Comparison of ENCODE assay signal across 17 cellular contexts in genomic region chr6:36955136-36955535, GRCh38. TPM values are rescaled to one million over a fixed set of nuclear protein-coding genes. Genes with fewer than 3 reads are reported as not detected.
DNase-seq lines count a peak whose midpoint lies in the region; ATAC-seq, FAIRE-seq and TF ChIP-seq lines count a peak whose summit lies in the region.
"Had no signal": no experiment of that assay in that cellular context is flagged by ENCODE, and none has a peak within 500 bp of the region (broad histone marks: within the 10 kb centered on the region; RNA-seq: fewer than 3 reads in every experiment).

No MANE protein-coding gene starts in this region.

- peaks cover 44% of the 10 kb centered on the region for H3K4me1 Mint-ChIP-seq in activated T-cell treated with anti-CD3 and anti-CD28 coated beads, Interleukin-2, amount 50 U/mL, for 72 hours (ENCODE audit: low read depth)

- 0 out of 2 replicates have a peak, but pooled peaks cover 3% of the 10 kb centered on the region for H3K4me1 ChIP-seq in GM12878 (ENCODE audit: control insufficient read depth, insufficient read depth, low read length)
- peaks cover 0 to 2% (median 0%) of the 10 kb centered on the region in 3 donors for H3K4me1 ChIP-seq in skeletal muscle tissue (ENCODE audit: control insufficient read depth in 3 of 3, insufficient read depth in 3 of 3, low read length in 3 of 3)
- peaks cover 7% of the 10 kb centered on the region for H3K4me1 ChIP-seq in mesendoderm (ENCODE audit: control insufficient read depth, low read depth, low read length)
- H3K4me1 ChIP-seq: gastroesophageal sphincter, pancreas, SJCRH30 had no signal

- H4K5ac ChIP-seq in mesendoderm (ENCODE audit: low read length), result no peak overlapping the region

- H4K20me1 ChIP-seq in GM12878 (ENCODE audit: control insufficient read depth, insufficient read depth), result no peaks in the 10 kb centered on the region

- TF ChIP-seq CTCF in GM12878 (IDR thresholded peaks at IDR 0.05 in 2 of 3, conservative IDR thresholded peaks at IDR 0.05 in 1 of 3; ENCODE audit: control insufficient read depth in 2 of 3, extremely low read depth in 1 of 3, insufficient read depth in 1 of 3, low read depth in 3 of 3, low read length in 3 of 3), result no peak

- no peak for TF ChIP-seq POLR2A in GM12878 (IDR thresholded peaks at IDR 0.05; ENCODE audit: low read depth, low read length)

- H3K4ac ChIP-seq in mesendoderm (ENCODE audit: low read depth, low read length), result no peak overlapping the region

- H3K9me3 Mint-ChIP-seq in activated T-cell treated with anti-CD3 and anti-CD28 coated beads, Interleukin-2, amount 50 U/mL, for 72 hours, result no peaks in the 10 kb centered on the region
- H3K9me3 Mint-ChIP-seq: activated T-helper 2 cell treated with anti-CD3 and anti-CD28 coated beads, Interferon-gamma antibody, Interleukin-2, Interleukin-4, amounts not matched to agents 10 μg/mL and 5 μg/mL and 100 μg/mL, durations not matched to agents 14 hours and 24 hours and 36 hours had no signal

- H3K27ac ChIP-seq in GM12878 (ENCODE audit: control insufficient read depth, insufficient read depth) (no peak overlapping the region), skeletal muscle tissue (ENCODE audit: low read depth, low read length) (no peak overlapping the region), mesendoderm (ENCODE audit: low read depth, low read length) (no peak overlapping the region)
- H3K27ac ChIP-seq: pancreas, SJCRH30 had no signal

- no peaks in the 10 kb centered on the region for H3K9me3 ChIP-seq in GM12878 (replicated peaks; ENCODE audit: control insufficient read depth, insufficient read depth, low read length)
- H3K9me3 ChIP-seq in skeletal muscle tissue (ENCODE audit: control insufficient read depth in 3 of 3, low read length in 3 of 3), result no peaks in the 10 kb centered on the region
- H3K9me3 ChIP-seq: gastroesophageal sphincter, pancreas, SJCRH30 had no signal

- H3K27me3 ChIP-seq in GM12878 (replicated peaks in 1 of 2; ENCODE audit: control insufficient read depth in 2 of 2, insufficient read depth in 2 of 2, low read length in 1 of 2) (no peaks in the 10 kb centered on the region), skeletal muscle tissue (ENCODE audit: control insufficient read depth in 3 of 3, insufficient read depth in 3 of 3, low read length in 3 of 3) (no peaks in the 10 kb centered on the region), mesendoderm (ENCODE audit: insufficient read depth, low read length, poor library complexity) (no peaks in the 10 kb centered on the region)
- H3K27me3 ChIP-seq: gastroesophageal sphincter, pancreas, SJCRH30 had no signal

- H3K79me2 ChIP-seq in GM12878 (ENCODE audit: control insufficient read depth, insufficient read depth, low read length), result no peaks in the 10 kb centered on the region
- H3K79me2 ChIP-seq in mesendoderm (ENCODE audit: control insufficient read depth, insufficient read depth, low read length), result no peaks in the 10 kb centered on the region

- TF ChIP-seq EP300 in GM12878 (IDR thresholded peaks at IDR 0.05; ENCODE audit: borderline replicate concordance in 1 of 2, control insufficient read depth in 1 of 2, low read depth in 2 of 2, low read length in 2 of 2), result no peak

- H3K36me3 ChIP-seq in GM12878 (ENCODE audit: control insufficient read depth in 2 of 2, insufficient read depth in 2 of 2, low read length in 1 of 2) (no peaks in the 10 kb centered on the region), skeletal muscle tissue (ENCODE audit: control insufficient read depth in 3 of 3, insufficient read depth in 3 of 3, low read length in 3 of 3) (no peaks in the 10 kb centered on the region), mesendoderm (ENCODE audit: control insufficient read depth, insufficient read depth, low read length) (no peaks in the 10 kb centered on the region)
- H3K36me3 ChIP-seq: gastroesophageal sphincter, pancreas, SJCRH30 had no signal

- no peaks in the 10 kb centered on the region for H3K36me3 Mint-ChIP-seq in activated T-cell treated with anti-CD3 and anti-CD28 coated beads, Interleukin-2, amount 50 U/mL, for 72 hours (ENCODE audit: insufficient read depth in 2 of 2)

- H2AK5ac ChIP-seq in mesendoderm (ENCODE audit: low read length), result no peak overlapping the region

- intact Hi-C loops in GM12878 (cut with micrococcal nuclease; ENCODE audit: unreplicated experiment), result no loop called here

- BruUV-seq in GM12878 (replicated peaks; lab: Mats Ljungman, UMichigan), result no TSS peak

- no peak for TF ChIP-seq RAD21 in GM12878 (IDR thresholded peaks at IDR 0.05; ENCODE audit: insufficient read depth, low read depth, low read length)

- H2BK15ac ChIP-seq in mesendoderm (replicated peaks; ENCODE audit: low read depth), result no peak overlapping the region

- no peak overlapping the region for H3K18ac ChIP-seq in mesendoderm (ENCODE audit: low read length)

- H3K56ac ChIP-seq in mesendoderm (ENCODE audit: low read length), result no peak overlapping the region

- no peak overlapping the region for H3K23ac ChIP-seq in mesendoderm (ENCODE audit: low read length)

- H3K27ac Mint-ChIP-seq in activated T-cell treated with anti-CD3 and anti-CD28 coated beads, Interleukin-2, amount 50 U/mL, for 72 hours, result peak overlapping the region; percentile 91
- H3K27ac Mint-ChIP-seq: activated T-helper 2 cell treated with anti-CD3 and anti-CD28 coated beads, Interferon-gamma antibody, Interleukin-2, Interleukin-4, amounts not matched to agents 10 μg/mL and 5 μg/mL and 100 μg/mL, durations not matched to agents 14 hours and 24 hours and 36 hours had no signal

- H3K4me3 ChIP-seq in GM12878 (no peak overlapping the region), skeletal muscle tissue (ENCODE audit: low read length in 3 of 3) (peak overlapping the region in 2 of 3 donors; percentile 23 to 54), mesendoderm (ENCODE audit: low read length) (no peak overlapping the region)
- H3K4me3 ChIP-seq: pancreas, SJCRH30 had no signal

- RAD21 ChIA-PET in GM12878 (lab: Charles Lee; ENCODE audit: unreplicated experiment), result no interaction called here

- POLR2A ChIA-PET in GM12878 (lab: Charles Lee), result interaction anchor here (1.1 to 1.3 kb wide), 2 partner anchors 8 to 13 kb away, joined by 3 to 4 read pairs; no protein-coding TSS in a partner anchor

- no peak overlapping the region for H2BK120ac ChIP-seq in mesendoderm (ENCODE audit: low read depth, low read length)

- no peak overlapping the region for H2BK5ac ChIP-seq in mesendoderm (ENCODE audit: low read length)

- SMC1A ChIA-PET in GM12878 (lab: Charles Lee; ENCODE audit: uncharacterized antibody, unreplicated experiment), result interaction anchor here (0.8 kb wide), 1 partner anchor 28 kb away, joined by 3 read pairs; no protein-coding TSS in a partner anchor

- ATAC-seq in activated T-cell treated with anti-CD3 and anti-CD28 coated beads, Interleukin-2, amount 50 U/mL, for 72 hours (replicated peaks in 1 of 2), result peak in 1 of 2 donors; percentile 36
- no peak for ATAC-seq in GM12878
- ATAC-seq in GM19452 (IDR thresholded peaks at IDR 0.05; ENCODE audit: unreplicated experiment), result no peak

- DNase-seq in activated T-cell treated with anti-CD3 and anti-CD28 coated beads, Interleukin-2, amount 50 U/mL, for 72 hours, result no peak
- no peak for DNase-seq in activated T-cell treated with anti-CD3 and anti-CD28 coated beads, Interleukin-2, amount 50 U/mL, for 1 hour
- DNase-seq in GM19239 (ENCODE audit: insufficient read length, low spot score) (no peak), GM12878 (ENCODE audit: low read depth, low spot score) (no peak), mesendoderm (no peak), NOMO-1 treated with DMSO at 0.1 percent for 48 hours (lab: John Stamatoyannopoulos, UW; ENCODE audit: unreplicated experiment) (no peak)
- DNase-seq: DMS79 treated with DMSO at 0.1 percent for 48 hours; MM.1S; NK-92 treated with Interleukin-12 subunit alpha and Interleukin-12 subunit beta, amount 100 ng/mL, for 24 hours; SJCRH30; stimulated activated CD4-positive, alpha-beta T cell treated with anti-CD3 and anti-CD28 coated beads, Interleukin-15, amount 100 ng/mL, for 24 hours had no signal

- H3K79me1 ChIP-seq in mesendoderm (ENCODE audit: low read length), result no peaks in the 10 kb centered on the region

- in situ Hi-C loops in GM12878 (cut with MboI), result no loop called here

- H3K27me3 Mint-ChIP-seq in activated T-cell treated with anti-CD3 and anti-CD28 coated beads, Interleukin-2, amount 50 U/mL, for 72 hours (ENCODE audit: low read depth), result no peaks in the 10 kb centered on the region

- H3K4me2 ChIP-seq in GM12878 (ENCODE audit: control insufficient read depth, insufficient read depth) (no peak overlapping the region), mesendoderm (ENCODE audit: low read length) (no peak overlapping the region)

- no peak overlapping the region for H2AFZ ChIP-seq in GM12878 (ENCODE audit: control insufficient read depth, low read depth, low read length)

- 26% methylated on average over 6 of the region's 6 CpGs for WGBS in GM12878 (ENCODE audit: insufficient coverage, insufficient replicate concordance, low lambda C conversion rate, missing lambda C conversion rate)
- no CpG with 5 or more reads among the region's 6 CpGs for WGBS in mesendoderm (ENCODE audit: extremely low coverage, insufficient coverage, low lambda C conversion rate)

- FAIRE-seq in GM19239 (lab: Jason Lieb, UNC) (peak; percentile 45), GM12878 (lab: Jason Lieb, UNC) (no peak)
- FAIRE-seq: bronchial epithelial cell, pancreas had no signal

- CTCF ChIA-PET in GM12878 (lab: Yijun Ruan, JAX), result interaction anchor here (1.1 to 3.0 kb wide), 6 partner anchors 8 to 70 kb away, joined by 3 to 12 read pairs (median 3); no protein-coding TSS in a partner anchor

- peak overlapping the region in 1 of 2 donors; percentile 88 for H3K4me3 Mint-ChIP-seq in activated T-cell treated with anti-CD3 and anti-CD28 coated beads, Interleukin-2, amount 50 U/mL, for 72 hours

- no peak overlapping the region for H3K9ac ChIP-seq in GM12878 (ENCODE audit: control insufficient read depth, insufficient read depth, low read length)
- peak overlapping the region in 1 of 3 donors; percentile 50 for H3K9ac ChIP-seq in skeletal muscle tissue (ENCODE audit: low read depth in 1 of 3, low read length in 3 of 3)
- no peak overlapping the region for H3K9ac ChIP-seq in mesendoderm (ENCODE audit: low read length)

- no peak overlapping the region for H4K8ac ChIP-seq in mesendoderm (ENCODE audit: low read depth, low read length)

RNA-seq across cellular contexts. Expression of gene PI16, which starts 0.6 kb away (rescaled TPM):
- total RNA-seq in activated T-cell treated with anti-CD3 and anti-CD28 coated beads, Interleukin-2, amount 50 U/mL, for 72 hours, result 1 to 10 TPM in 1 of 2 donors, under 1 TPM in 1; 0.14 to 4.2 TPM
- total RNA-seq in GM12878 (2013; cell fraction: nucleolus; rRNA removed), result not detected in 2 replicates
- not detected in 2 replicates for total RNA-seq in GM12878 (2014; rRNA removed)
- total RNA-seq in GM12878 (2014; rRNA removed; fragmentation: Illumina TruSeq; extraction: Trizol), result not detected in 2 replicates
- not detected in 2 replicates for total RNA-seq in GM12878 (2021)
- not detected for polyA plus RNA-seq in GM12878 (2011; ENCODE audit: low read depth)
- polyA plus RNA-seq in GM12878 (2011; rRNA removed), result not detected in 2 replicates
- not detected in 2 replicates for polyA plus RNA-seq in GM12878 (2011; cell fraction: cytosol; rRNA removed)
- polyA plus RNA-seq in GM12878 (2011; cell fraction: nucleus; rRNA removed), result not detected in 2 replicates
- polyA plus RNA-seq in GM12878 (2012), result not detected in 2 replicates
- polyA plus RNA-seq in GM12878 (2014; fragmentation: Illumina TruSeq; extraction: Trizol), result not detected in 2 replicates
- polyA plus RNA-seq in GM12878 (2014; fragmentation: Nextera tagmentation; extraction: Ambion mirVana), result under 1 TPM in 1 of 2 experiments, not detected in 1; 0.08 TPM
- polyA plus RNA-seq in GM12878 (2014; rRNA removed), result not detected in 2 replicates
- under 1 TPM in 1 of 2 experiments, not detected in 1; 0.12 TPM for polyA plus RNA-seq in GM12878 (2016; fragmentation: Nextera tagmentation; extraction: Ambion mirVana)
- not detected in 2 replicates for polyA minus RNA-seq in GM12878 (2011; rRNA and poly(A)+ RNA removed)
- polyA minus RNA-seq in GM12878 (2011; cell fraction: cytosol; rRNA and poly(A)+ RNA removed), result not detected in 2 replicates
- not detected in 2 replicates for polyA minus RNA-seq in GM12878 (2011; cell fraction: nucleus; rRNA and poly(A)+ RNA removed)
- total RNA-seq in skeletal muscle tissue, result 19.8 TPM
- polyA plus RNA-seq in mesendoderm (2013, experiment 1 of 2), result not detected
- not detected for polyA plus RNA-seq in mesendoderm (2013, experiment 2 of 2)
- total RNA-seq: activated T-helper 2 cell treated with anti-CD3 and anti-CD28 coated beads, Interferon-gamma antibody, Interleukin-2, Interleukin-4, amounts not matched to agents 10 μg/mL and 5 μg/mL and 100 μg/mL, durations not matched to agents 14 hours and 24 hours and 36 hours; bronchial epithelial cell; SJCRH30 had no signal

RNA-seq across cellular contexts. Expression of gene MTCH1, which starts 30.9 kb away (rescaled TPM):
- total RNA-seq in activated T-cell treated with anti-CD3 and anti-CD28 coated beads, Interleukin-2, amount 50 U/mL, for 72 hours, result 100 to 1,000 TPM; 116 to 149 TPM
- total RNA-seq in GM12878 (2013; cell fraction: nucleolus; rRNA removed), result 205 and 215 TPM in 2 replicates
- total RNA-seq in GM12878 (2014; rRNA removed) (104 and 114 TPM in 2 replicates), GM12878 (2014; rRNA removed; fragmentation: Illumina TruSeq; extraction: Trizol) (64.5 and 65.2 TPM in 2 replicates), GM12878 (2021) (103 and 105 TPM in 2 replicates), skeletal muscle tissue (116 TPM)
- polyA plus RNA-seq in GM12878 (2011; ENCODE audit: low read depth), result 54.0 TPM
- polyA plus RNA-seq in GM12878 (2011; rRNA removed) (73.1 and 86.9 TPM in 2 replicates), GM12878 (2014; fragmentation: Illumina TruSeq; extraction: Trizol) (48.5 and 75.3 TPM in 2 replicates), GM12878 (2014; fragmentation: Nextera tagmentation; extraction: Ambion mirVana) (10 to 100 TPM in 1 of 2 experiments, 1 to 10 TPM in 1; 7.2 to 17.3 TPM), GM12878 (2014; rRNA removed) (80.2 and 83.5 TPM in 2 replicates), GM12878 (2016; fragmentation: Nextera tagmentation; extraction: Ambion mirVana) (100 to 1,000 TPM; 108 to 128 TPM)
- 99.4 and 108 TPM in 2 replicates for polyA plus RNA-seq in GM12878 (2011; cell fraction: cytosol; rRNA removed)
- polyA plus RNA-seq in GM12878 (2011; cell fraction: nucleus; rRNA removed), result 265 TPM in 2 replicates
- 97.3 and 97.7 TPM in 2 replicates for polyA plus RNA-seq in GM12878 (2012)
- polyA minus RNA-seq in GM12878 (2011; rRNA and poly(A)+ RNA removed), result 140 and 177 TPM in 2 replicates
- 49.4 and 55.5 TPM in 2 replicates for polyA minus RNA-seq in GM12878 (2011; cell fraction: cytosol; rRNA and poly(A)+ RNA removed)
- 129 and 149 TPM in 2 replicates for polyA minus RNA-seq in GM12878 (2011; cell fraction: nucleus; rRNA and poly(A)+ RNA removed)
- polyA plus RNA-seq in mesendoderm (2013, experiment 1 of 2), result 117 TPM
- 118 TPM for polyA plus RNA-seq in mesendoderm (2013, experiment 2 of 2)

RNA-seq across cellular contexts. Expression of gene FGD2, which starts 50.3 kb away (rescaled TPM):
- total RNA-seq in activated T-cell treated with anti-CD3 and anti-CD28 coated beads, Interleukin-2, amount 50 U/mL, for 72 hours, result 1 to 10 TPM; 1.4 to 3.2 TPM
- total RNA-seq in GM12878 (2013; cell fraction: nucleolus; rRNA removed), result 239 and 253 TPM in 2 replicates
- 52.9 and 55.5 TPM in 2 replicates for total RNA-seq in GM12878 (2014; rRNA removed)
- 35.4 and 36.0 TPM in 2 replicates for total RNA-seq in GM12878 (2014; rRNA removed; fragmentation: Illumina TruSeq; extraction: Trizol)
- total RNA-seq in GM12878 (2021), result 63.6 and 70.4 TPM in 2 replicates
- 5.6 TPM for polyA plus RNA-seq in GM12878 (2011; ENCODE audit: low read depth)
- polyA plus RNA-seq in GM12878 (2011; rRNA removed), result 21.7 and 36.4 TPM in 2 replicates
- 43.5 and 65.5 TPM in 2 replicates for polyA plus RNA-seq in GM12878 (2011; cell fraction: cytosol; rRNA removed)
- polyA plus RNA-seq in GM12878 (2011; cell fraction: nucleus; rRNA removed), result 214 and 250 TPM in 2 replicates
- 12.4 and 20.6 TPM in 2 replicates for polyA plus RNA-seq in GM12878 (2012)
- 21.8 and 30.3 TPM in 2 replicates for polyA plus RNA-seq in GM12878 (2014; fragmentation: Illumina TruSeq; extraction: Trizol)
- 10 to 100 TPM in 1 of 2 experiments, 1 to 10 TPM in 1; 5.2 to 11.3 TPM for polyA plus RNA-seq in GM12878 (2014; fragmentation: Nextera tagmentation; extraction: Ambion mirVana)
- polyA plus RNA-seq in GM12878 (2014; rRNA removed), result 83.2 and 88.1 TPM in 2 replicates
- 10 to 100 TPM; 23.1 to 25.3 TPM for polyA plus RNA-seq in GM12878 (2016; fragmentation: Nextera tagmentation; extraction: Ambion mirVana)
- polyA minus RNA-seq in GM12878 (2011; rRNA and poly(A)+ RNA removed), result 59.2 and 96.7 TPM in 2 replicates
- 22.3 and 22.6 TPM in 2 replicates for polyA minus RNA-seq in GM12878 (2011; cell fraction: cytosol; rRNA and poly(A)+ RNA removed)
- polyA minus RNA-seq in GM12878 (2011; cell fraction: nucleus; rRNA and poly(A)+ RNA removed), result 63.6 and 102 TPM in 2 replicates
- 7.3 TPM for total RNA-seq in skeletal muscle tissue
- 0.18 TPM for polyA plus RNA-seq in mesendoderm (2013, experiment 1 of 2)
- polyA plus RNA-seq in mesendoderm (2013, experiment 2 of 2), result 0.20 TPM
- total RNA-seq: SJCRH30 had no signal

Comparison
In these comparisons a context has a peak if more than half of its experiments do, and no peak if none do; other contexts are left out.
1. H3K4me3 ChIP-seq: peak in skeletal muscle tissue (2 of 3); none in GM12878 (single experiment) and mesendoderm (single experiment).